Comparison of ENCODE assay signal across 9 cellular contexts in the genomic region with DNA sequence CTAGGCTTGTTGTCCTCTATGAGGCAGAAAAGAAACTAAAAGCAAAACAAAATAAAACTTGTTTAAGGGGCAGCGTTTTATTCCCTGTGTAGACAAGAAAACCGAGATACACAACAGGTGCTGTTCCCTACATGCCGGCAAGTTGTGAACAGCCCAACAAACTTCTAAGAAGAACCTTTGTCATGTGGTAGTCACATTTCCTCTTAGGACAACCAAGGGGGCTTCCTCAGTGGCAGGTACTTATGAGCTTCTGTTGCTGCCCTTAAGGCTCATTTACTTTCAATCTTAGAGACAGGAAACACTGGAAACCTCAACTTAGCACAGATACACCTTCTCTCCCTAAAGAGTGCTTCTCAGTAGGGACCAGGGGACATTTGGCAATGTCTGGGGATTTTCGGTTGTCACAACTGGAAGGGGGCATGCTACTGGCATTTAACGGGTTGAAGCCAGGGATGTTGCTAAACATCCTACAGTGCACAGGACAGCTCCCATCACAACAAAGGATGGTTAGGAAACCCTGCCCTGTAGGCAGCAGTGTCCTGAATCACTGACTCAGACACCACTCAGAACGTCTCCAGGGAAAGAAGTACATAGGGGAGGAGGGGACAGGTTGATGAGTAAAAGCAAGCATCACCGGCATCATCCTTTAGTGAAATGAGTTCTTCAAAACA.
DNase-seq lines count a peak whose midpoint lies in the region; ATAC-seq and TF ChIP-seq lines count a peak whose summit lies in the region.
"Had no signal": no experiment of that assay in that cellular context is flagged by ENCODE, and none has a peak within 500 bp of the region (broad histone marks: within the 10 kb centered on the region; RNA-seq: fewer than 3 reads in every experiment).

No MANE protein-coding gene starts in this region.

- H3K4me1 ChIP-seq in Caco-2: no peaks in the 10 kb centered on the region

- H3K4me1 Mint-ChIP-seq in activated CD8-positive, alpha-beta T cell treated with anti-CD3 and anti-CD28 coated beads for 36 hours (ENCODE audit: low read depth): peaks cover 32% of the 10 kb centered on the region
- peaks cover 5 to 8% of the 10 kb centered on the region in 2 donors for H3K4me1 Mint-ChIP-seq in stimulated activated naive B cell treated with anti-CD40 and anti-IgM and Interleukin-4, amounts not matched to agents 10 μg/mL and 1 μg/mL and 100 μg/mL, for 72 hours
- H3K4me1 Mint-ChIP-seq in Caco-2 (ENCODE audit: low read depth, unreplicated experiment): no peaks in the 10 kb centered on the region

- intact Hi-C loops in activated CD8-positive, alpha-beta T cell treated with anti-CD3 and anti-CD28 coated beads for 36 hours (cut with micrococcal nuclease): loop anchor here (2.0 to 10.0 kb wide), 2 partner anchors 46 to 86 kb away; no protein-coding TSS in a partner anchor
- intact Hi-C loops in Caco-2 (cut with micrococcal nuclease; ENCODE audit: unreplicated experiment): no loop called here

- no peaks in the 10 kb centered on the region for H3K9me3 Mint-ChIP-seq in activated CD8-positive, alpha-beta T cell treated with anti-CD3 and anti-CD28 coated beads for 36 hours
- H3K9me3 Mint-ChIP-seq in stimulated activated naive B cell treated with anti-CD40 and anti-IgM and Interleukin-4, amounts not matched to agents 10 μg/mL and 1 μg/mL and 100 μg/mL, for 72 hours: no peaks in the 10 kb centered on the region
- H3K9me3 Mint-ChIP-seq in Caco-2 (ENCODE audit: unreplicated experiment): no peaks in the 10 kb centered on the region

- H3K27me3 Mint-ChIP-seq in activated CD8-positive, alpha-beta T cell treated with anti-CD3 and anti-CD28 coated beads for 36 hours: no peaks in the 10 kb centered on the region
- H3K27me3 Mint-ChIP-seq in stimulated activated naive B cell treated with anti-CD40 and anti-IgM and Interleukin-4, amounts not matched to agents 10 μg/mL and 1 μg/mL and 100 μg/mL, for 72 hours: peaks cover 0 to 8% of the 10 kb centered on the region in 2 donors
- peaks cover 4% of the 10 kb centered on the region for H3K27me3 Mint-ChIP-seq in Caco-2 (ENCODE audit: insufficient read depth, unreplicated experiment)

- no peak for TF ChIP-seq CTCF in activated CD8-positive, alpha-beta T cell treated with anti-CD3 and anti-CD28 coated beads for 36 hours (IDR thresholded peaks at IDR 0.05)
- TF ChIP-seq CTCF in Caco-2 (IDR thresholded peaks at IDR 0.05; ENCODE audit: insufficient read depth in 1 of 2, low read depth in 1 of 2, low read length in 1 of 2, severe bottlenecking in 1 of 2, unreplicated experiment in 1 of 2): no peak

- POLR2A ChIA-PET in activated CD8-positive, alpha-beta T cell treated with anti-CD3 and anti-CD28 coated beads for 36 hours (lab: Charles Lee): interaction anchor here (1.2 kb wide), 1 partner anchor 16 kb away, joined by 5 read pairs; no protein-coding TSS in a partner anchor
- POLR2A ChIA-PET in Caco-2 (lab: Charles Lee): no interaction called here

- peak; percentile 63 for ATAC-seq in HG02973 (IDR thresholded peaks at IDR 0.05; ENCODE audit: unreplicated experiment)
- peak; percentile 90 for ATAC-seq in activated CD8-positive, alpha-beta T cell treated with anti-CD3 and anti-CD28 coated beads for 36 hours
- peak; percentile 75 to 88 for ATAC-seq in stimulated activated naive B cell treated with anti-CD40 and anti-IgM and Interleukin-4, amounts not matched to agents 10 μg/mL and 1 μg/mL and 100 μg/mL, for 72 hours (replicated peaks)
- ATAC-seq: Panc1 had no signal

- peaks cover 3% of the 10 kb centered on the region for H3K36me3 Mint-ChIP-seq in activated CD8-positive, alpha-beta T cell treated with anti-CD3 and anti-CD28 coated beads for 36 hours (ENCODE audit: low read depth)
- no peaks in the 10 kb centered on the region for H3K36me3 Mint-ChIP-seq in stimulated activated naive B cell treated with anti-CD40 and anti-IgM and Interleukin-4, amounts not matched to agents 10 μg/mL and 1 μg/mL and 100 μg/mL, for 72 hours
- H3K36me3 Mint-ChIP-seq in Caco-2 (ENCODE audit: insufficient read depth, unreplicated experiment): no peaks in the 10 kb centered on the region

- no peaks in the 10 kb centered on the region for H3K9me3 ChIP-seq in Caco-2

- no TSS peak for BruUV-seq in Caco-2 (replicated peaks; lab: Mats Ljungman, UMichigan)

- H3K27me3 ChIP-seq in Caco-2 (replicated peaks; ENCODE audit: control insufficient read depth, insufficient read depth, low read length): no peaks in the 10 kb centered on the region

- H3K36me3 ChIP-seq in Caco-2 (ENCODE audit: control insufficient read depth, insufficient read depth, low read length): no peaks in the 10 kb centered on the region

- CTCF ChIA-PET in activated CD8-positive, alpha-beta T cell treated with anti-CD3 and anti-CD28 coated beads for 36 hours (lab: Charles Lee): interaction anchor here (1.7 kb wide), 1 partner anchor 43 kb away, joined by 5 read pairs; no protein-coding TSS in a partner anchor
- CTCF ChIA-PET in Caco-2 (lab: Charles Lee): no interaction called here

- peak overlapping the region; percentile 89 for H3K27ac Mint-ChIP-seq in activated CD8-positive, alpha-beta T cell treated with anti-CD3 and anti-CD28 coated beads for 36 hours
- peak overlapping the region; percentile 53 for H3K27ac Mint-ChIP-seq in stimulated activated naive B cell treated with anti-CD40 and anti-IgM and Interleukin-4, amounts not matched to agents 10 μg/mL and 1 μg/mL and 100 μg/mL, for 72 hours
- H3K27ac Mint-ChIP-seq in Caco-2 (ENCODE audit: unreplicated experiment): no peak overlapping the region

- no peak overlapping the region for H3K4me3 ChIP-seq in Caco-2 (ENCODE audit: low read depth, low read length)

- H3K4me3 Mint-ChIP-seq in activated CD8-positive, alpha-beta T cell treated with anti-CD3 and anti-CD28 coated beads for 36 hours: peak overlapping the region; percentile 65
- H3K4me3 Mint-ChIP-seq in stimulated activated naive B cell treated with anti-CD40 and anti-IgM and Interleukin-4, amounts not matched to agents 10 μg/mL and 1 μg/mL and 100 μg/mL, for 72 hours: peak overlapping the region; percentile 16 to 41
- no peak overlapping the region for H3K4me3 Mint-ChIP-seq in Caco-2 (ENCODE audit: unreplicated experiment)

- peak; percentile 64 for DNase-seq in activated effector memory CD4-positive, alpha-beta T cell treated with anti-CD3 and anti-CD28 coated beads, Interleukin-2, amount 50 U/mL, for 16 hours
- no peak for DNase-seq in activated effector memory CD4-positive, alpha-beta T cell treated with Interleukin-2 at 50 U/mL for 16 hours
- DNase-seq in activated CD8-positive, alpha-beta T cell treated with anti-CD3 and anti-CD28 coated beads for 36 hours: peak; percentile 41
- DNase-seq in stimulated activated naive B cell treated with anti-CD40 and anti-IgM and Interleukin-4, amounts not matched to agents 10 μg/mL and 1 μg/mL and 100 μg/mL, for 72 hours: peak; percentile 8
- DNase-seq in Caco-2: no peak
- DNase-seq in amygdala (lab: John Stamatoyannopoulos, UW): no peak
- DNase-seq in NCI-H524 treated with DMSO at 0.1 percent for 48 hours (lab: John Stamatoyannopoulos, UW): no peak

Comparison
In these comparisons a context has a peak if more than half of its experiments do, and no peak if none do; other contexts are left out.
1. DNase-seq: peak in activated effector memory CD4-positive, alpha-beta T cell treated with anti-CD3 and anti-CD28 coated beads, Interleukin-2, amount 50 U/mL, for 16 hours (single experiment), activated CD8-positive, alpha-beta T cell treated with anti-CD3 and anti-CD28 coated beads for 36 hours (single experiment) and stimulated activated naive B cell treated with anti-CD40 and anti-IgM and Interleukin-4, amounts not matched to agents 10 μg/mL and 1 μg/mL and 100 μg/mL, for 72 hours (single experiment); none in activated effector memory CD4-positive, alpha-beta T cell treated with Interleukin-2 at 50 U/mL for 16 hours (single experiment), Caco-2 (0 of 2), amygdala (0 of 56) and NCI-H524 treated with DMSO at 0.1 percent for 48 hours (single experiment).
2. Peak in every context shown above with its lines, with median percentiles within 50 percentile points of each other: ATAC-seq.